ENCODE assay signal across 23 cellular contexts in genomic region chr2:239846789-239847676, GRCh38.
DNase-seq lines count a peak whose midpoint lies in the region; ATAC-seq and TF ChIP-seq lines count a peak whose summit lies in the region.
"Had no signal": no experiment of that assay in that cellular context is flagged by ENCODE, and none has a peak within 500 bp of the region (broad histone marks: within the 10 kb centered on the region; RNA-seq: fewer than 3 reads in every experiment).

No MANE protein-coding gene starts in this region.

- CTCF ChIA-PET in activated CD4-positive, alpha-beta memory T cell treated with anti-CD3 and anti-CD28 coated beads, Interleukin-2, amount 10 ng/mL, durations not matched to agents 7 days and 5 days (lab: Charles Lee): no interaction called here
- CTCF ChIA-PET in activated CD4-positive, alpha-beta memory T cell treated with anti-CD3 and anti-CD28 coated beads for 36 hours (lab: Charles Lee): no interaction called here

- peak; percentile 4 for DNase-seq in activated CD4-positive, alpha-beta memory T cell treated with anti-CD3 and anti-CD28 coated beads, Interleukin-2, amount 10 ng/mL, durations not matched to agents 7 days and 5 days
- no peak for DNase-seq in activated CD4-positive, alpha-beta memory T cell treated with anti-CD3 and anti-CD28 coated beads for 36 hours
- peak; percentile 62 for DNase-seq in Jurkat, Clone E6-1 (ENCODE audit: low read depth, low spot score)
- peak; percentile 71 for DNase-seq in WERI-Rb-1
- DNase-seq in osteocyte (ENCODE audit: extremely low spot score, unreplicated experiment): peak; percentile 60
- DNase-seq: ACHN; CD8-positive, alpha-beta memory T cell; GDM1; HCEC 1CT; MM.1S; NCI-H1048; NCI-H1417 treated with DMSO at 0.1 percent for 48 hours; NCI-H187; NCI-H69; NK-92 treated with Interleukin-12 subunit alpha and Interleukin-12 subunit beta, amount 100 ng/mL, for 24 hours had no signal

- POLR2A ChIA-PET in activated CD4-positive, alpha-beta memory T cell treated with anti-CD3 and anti-CD28 coated beads, Interleukin-2, amount 10 ng/mL, durations not matched to agents 7 days and 5 days (lab: Charles Lee): no interaction called here
- POLR2A ChIA-PET in activated CD4-positive, alpha-beta memory T cell treated with anti-CD3 and anti-CD28 coated beads for 36 hours (lab: Charles Lee): no interaction called here

- ATAC-seq in HG03378 (IDR thresholded peaks at IDR 0.05; ENCODE audit: unreplicated experiment) (no peak), HG03039 (IDR thresholded peaks at IDR 0.05; ENCODE audit: unreplicated experiment) (no peak), HG02884 (IDR thresholded peaks at IDR 0.05; ENCODE audit: unreplicated experiment) (no peak)
- ATAC-seq: GM23338, Panc1, SK-N-SH treated with all-trans-retinoic acid at 6 μM for 48 hours had no signal

- H3K27ac Mint-ChIP-seq in activated CD4-positive, alpha-beta memory T cell treated with anti-CD3 and anti-CD28 coated beads, Interleukin-2, amount 10 ng/mL, durations not matched to agents 7 days and 5 days: no peak overlapping the region
- no peak overlapping the region for H3K27ac Mint-ChIP-seq in activated CD4-positive, alpha-beta memory T cell treated with anti-CD3 and anti-CD28 coated beads for 36 hours
- no peak overlapping the region for H3K27ac Mint-ChIP-seq in osteocyte (ENCODE audit: unreplicated experiment)
- H3K27ac Mint-ChIP-seq: GM23338 had no signal

- peaks cover 3% of the 10 kb centered on the region for H3K36me3 Mint-ChIP-seq in activated CD4-positive, alpha-beta memory T cell treated with anti-CD3 and anti-CD28 coated beads, Interleukin-2, amount 10 ng/mL, durations not matched to agents 7 days and 5 days (ENCODE audit: low read depth)
- peaks cover 2% of the 10 kb centered on the region for H3K36me3 Mint-ChIP-seq in activated CD4-positive, alpha-beta memory T cell treated with anti-CD3 and anti-CD28 coated beads for 36 hours
- H3K36me3 Mint-ChIP-seq in osteocyte (ENCODE audit: unreplicated experiment): no peaks in the 10 kb centered on the region

- H3K27me3 Mint-ChIP-seq in activated CD4-positive, alpha-beta memory T cell treated with anti-CD3 and anti-CD28 coated beads, Interleukin-2, amount 10 ng/mL, durations not matched to agents 7 days and 5 days: peaks cover 58% of the 10 kb centered on the region
- H3K27me3 Mint-ChIP-seq in activated CD4-positive, alpha-beta memory T cell treated with anti-CD3 and anti-CD28 coated beads for 36 hours: peaks cover 13% of the 10 kb centered on the region
- H3K27me3 Mint-ChIP-seq in osteocyte (ENCODE audit: unreplicated experiment): no peaks in the 10 kb centered on the region

- H3K4me3 Mint-ChIP-seq in activated CD4-positive, alpha-beta memory T cell treated with anti-CD3 and anti-CD28 coated beads, Interleukin-2, amount 10 ng/mL, durations not matched to agents 7 days and 5 days: no peak overlapping the region
- H3K4me3 Mint-ChIP-seq in activated CD4-positive, alpha-beta memory T cell treated with anti-CD3 and anti-CD28 coated beads for 36 hours: no peak overlapping the region
- no peak overlapping the region for H3K4me3 Mint-ChIP-seq in osteocyte (ENCODE audit: unreplicated experiment)
- H3K4me3 Mint-ChIP-seq: GM23338 had no signal

- peaks cover 4% of the 10 kb centered on the region for H3K9me3 Mint-ChIP-seq in activated CD4-positive, alpha-beta memory T cell treated with anti-CD3 and anti-CD28 coated beads, Interleukin-2, amount 10 ng/mL, durations not matched to agents 7 days and 5 days
- peaks cover 17% of the 10 kb centered on the region for H3K9me3 Mint-ChIP-seq in activated CD4-positive, alpha-beta memory T cell treated with anti-CD3 and anti-CD28 coated beads for 36 hours
- H3K9me3 Mint-ChIP-seq in osteocyte (ENCODE audit: unreplicated experiment): peaks cover 29% of the 10 kb centered on the region

- TF ChIP-seq CTCF in WERI-Rb-1 (IDR thresholded peaks at IDR 0.05; ENCODE audit: low read depth, low read length) (no peak), osteocyte (IDR thresholded peaks at IDR 0.05) (no peak)

- H3K36me3 ChIP-seq in WERI-Rb-1: no peaks in the 10 kb centered on the region

- no peaks in the 10 kb centered on the region for H3K27me3 ChIP-seq in WERI-Rb-1 (ENCODE audit: insufficient read depth, low read depth, severe bottlenecking)

- intact Hi-C loops in activated CD4-positive, alpha-beta memory T cell treated with anti-CD3 and anti-CD28 coated beads for 36 hours (cut with micrococcal nuclease): no loop called here

- peaks cover 12% of the 10 kb centered on the region for H3K4me1 Mint-ChIP-seq in activated CD4-positive, alpha-beta memory T cell treated with anti-CD3 and anti-CD28 coated beads, Interleukin-2, amount 10 ng/mL, durations not matched to agents 7 days and 5 days
- H3K4me1 Mint-ChIP-seq in activated CD4-positive, alpha-beta memory T cell treated with anti-CD3 and anti-CD28 coated beads for 36 hours (ENCODE audit: low read depth): no peaks in the 10 kb centered on the region
- peaks cover 4% of the 10 kb centered on the region for H3K4me1 Mint-ChIP-seq in osteocyte (ENCODE audit: unreplicated experiment)
- H3K4me1 Mint-ChIP-seq: GM23338 had no signal

- no peak overlapping the region for H3K4me3 ChIP-seq in Jurkat, Clone E6-1 (ENCODE audit: low read length)
- H3K4me3 ChIP-seq in WERI-Rb-1 (ENCODE audit: low read depth, low read length): no peak overlapping the region
- H3K4me3 ChIP-seq: GM23338 had no signal

- peaks cover 6% of the 10 kb centered on the region for H3K9me3 ChIP-seq in WERI-Rb-1 (ENCODE audit: severe bottlenecking)

- H3K27ac ChIP-seq in WERI-Rb-1: peak overlapping the region; percentile 26; the same call in 1 of the 2 replicates
- H3K27ac ChIP-seq: 22Rv1, C4-2B had no signal
